ENCODE assay signal across 8 cellular contexts in genomic region chr3:177589921-177590336, GRCh38.
DNase-seq lines count a peak whose midpoint lies in the region; ATAC-seq and TF ChIP-seq lines count a peak whose summit lies in the region.

No MANE protein-coding gene starts in this region.

- H3K9ac ChIP-seq in mammary epithelial cell (ENCODE audit: insufficient read depth, low read length) = peak overlapping the region; percentile 59
- no peak overlapping the region for H3K9ac ChIP-seq in parathyroid adenoma

- peak overlapping the region; percentile 95 for H3K27ac ChIP-seq in mammary epithelial cell (ENCODE audit: insufficient read depth, low read depth, low read length)
- H3K27ac ChIP-seq in parathyroid adenoma = no peak overlapping the region

- H3K9me3 ChIP-seq in mammary epithelial cell (replicated peaks; ENCODE audit: insufficient read depth, low read length) (peaks cover 3% of the 10 kb centered on the region), parathyroid adenoma (ENCODE audit: control insufficient read depth, low read length) (no peaks in the 10 kb centered on the region)

- no peak overlapping the region for H2AFZ ChIP-seq in mammary epithelial cell (ENCODE audit: low read depth, low read length)
- H2AFZ ChIP-seq in parathyroid adenoma = peak overlapping the region; percentile 5

- in situ Hi-C loops in mammary epithelial cell (cut with MboI; ENCODE audit: low sequenced_read_pairs in 2 of 2) = loop anchor here in 1 of 2 donors (10.0 to 25.0 kb wide), 2 partner anchors 135 to 403 kb away; partner anchors contain the start of gene TBL1XR1

- CTCF ChIA-PET in mammary epithelial cell (lab: Charles Lee; ENCODE audit: low non-redundant PET) = interaction anchor here (0.5 to 0.9 kb wide), 2 partner anchors 25 to 81 kb away, joined by 4 to 11 read pairs; no protein-coding TSS in a partner anchor

- 0% methylated on average over 4 of the region's 4 CpGs for WGBS in mammary epithelial cell (ENCODE audit: low coverage, missing lambda C conversion rate)

- H3K4me2 ChIP-seq in mammary epithelial cell (ENCODE audit: insufficient read depth, low read depth, low read length) (peak overlapping the region; percentile 56), parathyroid adenoma (ENCODE audit: low read length) (no peak overlapping the region)

- intact Hi-C loops in mammary epithelial cell (cut with micrococcal nuclease) = loop anchor here (10.0 kb wide), 1 partner anchor 225 kb away; no protein-coding TSS in a partner anchor

- peak; percentile 73 for ATAC-seq in HG02678 (IDR thresholded peaks at IDR 0.05; ENCODE audit: unreplicated experiment)
- no peak for ATAC-seq in naive thymus-derived CD8-positive, alpha-beta T cell

- H3K4me3 Mint-ChIP-seq in endothelial cell (ENCODE audit: unreplicated experiment) = no peak overlapping the region
- no peak overlapping the region for H3K4me3 Mint-ChIP-seq in naive thymus-derived CD8-positive, alpha-beta T cell

- no peaks in the 10 kb centered on the region for H3K36me3 Mint-ChIP-seq in endothelial cell (ENCODE audit: low read depth, unreplicated experiment)
- peaks cover 0 to 4% (median 2%) of the 10 kb centered on the region in 3 donors for H3K36me3 Mint-ChIP-seq in naive thymus-derived CD8-positive, alpha-beta T cell

- peaks cover 46% of the 10 kb centered on the region for H3K4me1 ChIP-seq in mammary epithelial cell (ENCODE audit: insufficient read depth, low read length)
- peaks cover 12% of the 10 kb centered on the region for H3K4me1 ChIP-seq in parathyroid adenoma

- H4K20me1 ChIP-seq in mammary epithelial cell (ENCODE audit: insufficient read depth, low read length) = no peaks in the 10 kb centered on the region

- DNase-seq in SKM-1 treated with dmso at 0.1 percent for 144 hours (lab: John Stamatoyannopoulos, UW; ENCODE audit: unreplicated experiment) (peak; percentile 19), SKM-1 (lab: John Stamatoyannopoulos, UW; ENCODE audit: unreplicated experiment) (no peak), NCI-H187 treated with DMSO at 0.1 percent for 48 hours (lab: John Stamatoyannopoulos, UW) (peak; percentile 44), mammary epithelial cell (peak; percentile 99), endothelial cell (ENCODE audit: low spot score) (no peak)
- no peak for DNase-seq in naive thymus-derived CD8-positive, alpha-beta T cell

- H3K9me3 Mint-ChIP-seq in endothelial cell (ENCODE audit: unreplicated experiment) = no peaks in the 10 kb centered on the region
- peaks cover 0 to 4% (median 0%) of the 10 kb centered on the region in 9 donors for H3K9me3 Mint-ChIP-seq in naive thymus-derived CD8-positive, alpha-beta T cell

- H3K36me3 ChIP-seq in mammary epithelial cell (ENCODE audit: insufficient read depth, low read length) = no peaks in the 10 kb centered on the region
- no peaks in the 10 kb centered on the region for H3K36me3 ChIP-seq in parathyroid adenoma (ENCODE audit: control insufficient read depth, insufficient read depth, low read length)

- dilution Hi-C loops in mammary epithelial cell (cut with HindIII; ENCODE audit: low sequenced_read_pairs) = no loop called here

- BruUV-seq in mammary epithelial cell (replicated peaks; lab: Mats Ljungman, UMichigan) = no TSS peak

- H3K4me1 Mint-ChIP-seq in endothelial cell (ENCODE audit: unreplicated experiment) = peaks cover 14% of the 10 kb centered on the region
- peaks cover 15 to 32% (median 29%) of the 10 kb centered on the region in 4 donors for H3K4me1 Mint-ChIP-seq in naive thymus-derived CD8-positive, alpha-beta T cell

- no peaks in the 10 kb centered on the region for H3K79me2 ChIP-seq in mammary epithelial cell (ENCODE audit: insufficient read depth, low read length)
- no peaks in the 10 kb centered on the region for H3K79me2 ChIP-seq in parathyroid adenoma

- POLR2A ChIA-PET in naive thymus-derived CD8-positive, alpha-beta T cell (lab: Charles Lee) = interaction anchor here (1.6 kb wide), 1 partner anchor 18 kb away, joined by 3 read pairs; no protein-coding TSS in a partner anchor

- H3K27ac Mint-ChIP-seq in endothelial cell (ENCODE audit: unreplicated experiment) = no peak overlapping the region
- peak overlapping the region in 2 of 10 donors; percentile 37 for H3K27ac Mint-ChIP-seq in naive thymus-derived CD8-positive, alpha-beta T cell

- H3K4me3 ChIP-seq in mammary epithelial cell (replicated peaks in 1 of 3; ENCODE audit: insufficient read depth in 1 of 3, low read depth in 2 of 3, low read length in 3 of 3) (no peak overlapping the region), parathyroid adenoma (ENCODE audit: low read depth, low read length) (no peak overlapping the region)

- no peaks in the 10 kb centered on the region for H3K27me3 Mint-ChIP-seq in endothelial cell (ENCODE audit: unreplicated experiment)
- no peaks in the 10 kb centered on the region for H3K27me3 Mint-ChIP-seq in naive thymus-derived CD8-positive, alpha-beta T cell

- H3K27me3 ChIP-seq in mammary epithelial cell (ENCODE audit: insufficient read depth, low read length) (no peaks in the 10 kb centered on the region), parathyroid adenoma (ENCODE audit: control insufficient read depth, insufficient read depth, low read length) (no peaks in the 10 kb centered on the region)

- TF ChIP-seq CTCF in mammary epithelial cell (conservative IDR thresholded peaks at IDR 0.05 in 1 of 2, IDR thresholded peaks at IDR 0.05 in 1 of 2; ENCODE audit: extremely low read depth in 1 of 2, insufficient read depth in 1 of 2, low read depth in 1 of 2, low read length in 2 of 2) (no peak), parathyroid adenoma (IDR thresholded peaks at IDR 0.05) (no peak), endothelial cell (IDR thresholded peaks at IDR 0.05; ENCODE audit: unreplicated experiment) (no peak)

Comparison
In these comparisons a context has a peak if more than half of its experiments do, and no peak if none do; other contexts are left out.
1. DNase-seq: peak in SKM-1 treated with dmso at 0.1 percent for 144 hours (single experiment), NCI-H187 treated with DMSO at 0.1 percent for 48 hours (single experiment) and mammary epithelial cell (single experiment); none in SKM-1 (single experiment), endothelial cell (single experiment) and naive thymus-derived CD8-positive, alpha-beta T cell (0 of 10).